In genomic region chr2:220226541-220226940, GRCh38 we compare ENCODE assay signal across 24 cellular contexts.
"Had no signal": no experiment of that assay in that cellular context is flagged by ENCODE, and none has a peak within 500 bp of the region (broad histone marks: within the 10 kb centered on the region; RNA-seq: fewer than 3 reads in every experiment).

No MANE protein-coding gene starts in this region.

- H3K4me3 ChIP-seq: colonic mucosa, mucosa of descending colon, pancreas, right lobe of liver, suprapubic skin, transverse colon had no signal

- H3K9me3 ChIP-seq: colonic mucosa, mucosa of descending colon, pancreas, right lobe of liver, suprapubic skin, transverse colon had no signal

- H3K36me3 ChIP-seq: brain microvascular endothelial cell, colonic mucosa, pancreas, right lobe of liver, suprapubic skin, transverse colon had no signal

- ATAC-seq: activated CD8-positive, alpha-beta T cell treated with anti-CD3 and anti-CD28 coated beads for 36 hours; activated T-helper 17 cell treated with anti-CD3 and anti-CD28 coated beads, Interleukin-2, amount 50 U/mL, for 72 hours; left lobe of liver; mucosa of descending colon; pancreas; right lobe of liver; stimulated activated naive CD8-positive, alpha-beta T cell treated with anti-CD3 and anti-CD28 coated beads, Interleukin-15, amount 100 ng/mL, for 72 hours had no signal

- DNase-seq: activated CD4-positive, alpha-beta T cell treated with anti-CD3 and anti-CD28 coated beads, Interleukin-2, amount 10 ng/mL, durations not matched to agents 24 days and 14 days; activated CD4-positive, CD25-positive, alpha-beta regulatory T cell; activated CD8-positive, alpha-beta T cell treated with anti-CD3 and anti-CD28 coated beads for 36 hours; activated naive CD4-positive, alpha-beta T cell; activated naive CD8-positive, alpha-beta T cell treated with anti-CD3 and anti-CD28 coated beads for 36 hours; activated T-cell treated with anti-CD3 and anti-CD28 coated beads, Interleukin-2, amount 50 U/mL, for 1 hour; brain microvascular endothelial cell; colonic mucosa; erythroblast; kidney; mucosa of descending colon; naive B cell; pancreas; right lobe of liver; small intestine; stimulated activated CD4-positive, alpha-beta T cell treated with anti-CD3 and anti-CD28 coated beads, Interleukin-4, amount 100 ng/mL, for 1 hour; stimulated activated naive CD8-positive, alpha-beta T cell treated with anti-CD3 and anti-CD28 coated beads, Interleukin-15, amount 100 ng/mL, for 72 hours; T1000; transverse colon had no signal

- H3K4me1 ChIP-seq: colonic mucosa, right lobe of liver, transverse colon had no signal

- H3K27ac ChIP-seq: colonic mucosa, pancreas, right lobe of liver, suprapubic skin, transverse colon had no signal

- FAIRE-seq: endometrium, frontal cortex, kidney, pancreas, small intestine had no signal

- H3K27me3 ChIP-seq: brain microvascular endothelial cell, colonic mucosa, pancreas, right lobe of liver, suprapubic skin, transverse colon had no signal
